Comparison of ENCODE assay signal across 8 cellular contexts in the genomic region with DNA sequence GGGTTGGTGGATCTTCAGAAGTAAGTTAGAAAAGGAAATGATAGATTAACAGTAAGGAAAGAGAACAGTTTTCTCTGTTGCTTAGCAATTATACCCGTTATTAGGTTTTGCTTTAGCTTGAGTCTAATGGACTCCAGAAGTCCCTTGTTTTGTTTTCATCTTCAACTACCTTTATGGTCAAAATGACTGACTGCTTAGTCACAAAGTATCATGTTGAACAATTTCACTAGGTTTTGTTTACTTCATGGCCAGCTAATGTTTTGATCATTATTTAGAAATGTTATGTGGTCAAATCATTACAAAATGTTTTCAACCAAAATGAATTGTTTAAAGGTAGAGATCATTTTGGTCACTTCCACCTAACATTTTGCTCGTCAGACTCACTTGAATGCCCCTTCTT. TPM values are rescaled to one million over a fixed set of nuclear protein-coding genes. Genes with fewer than 3 reads are reported as not detected.
A peak's percentile ranks its signal among the peaks of the same experiment; 100 is the strongest.
DNase-seq lines count a peak whose midpoint lies in the region; ATAC-seq, FAIRE-seq and TF ChIP-seq lines count a peak whose summit lies in the region.

No MANE protein-coding gene starts in this region.

- no peak overlapping the region for H3K27ac Mint-ChIP-seq in T-helper 1 cell treated with Interleukin-12 subunit alpha and Interleukin-12 subunit beta and Interleukin-4 antibody, amounts not matched to agents 30 μg/mL and 1 μg/mL, for 36 hours

- no peak overlapping the region for H2AFZ ChIP-seq in endothelial cell of umbilical vein (ENCODE audit: low read depth, low read length)

- dilution Hi-C loops in endothelial cell of umbilical vein (cut with MboI; ENCODE audit: extremely low pct_ligation_motif_present, low sequenced_read_pairs) = no loop called here

- no peaks in the 10 kb centered on the region for H4K20me1 ChIP-seq in endothelial cell of umbilical vein (replicated peaks; ENCODE audit: control insufficient read depth, extremely low read depth, insufficient read depth, low read length)

- peak overlapping the region; percentile 89 for H3K4me3 Mint-ChIP-seq in T-helper 1 cell treated with Interleukin-12 subunit alpha and Interleukin-12 subunit beta and Interleukin-4 antibody, amounts not matched to agents 30 μg/mL and 1 μg/mL, for 36 hours

- ATAC-seq in GM18511 (IDR thresholded peaks at IDR 0.05; ENCODE audit: unreplicated experiment) = no peak

- POLR2A ChIA-PET in endothelial cell of umbilical vein (lab: Charles Lee) = no interaction called here

- peak; percentile 83 for FAIRE-seq in endothelial cell of umbilical vein (lab: Jason Lieb, UNC)

- H3K4me1 ChIP-seq in endothelial cell of umbilical vein (ENCODE audit: control insufficient read depth, extremely low read depth, insufficient read depth, low read length) (peaks cover 16% of the 10 kb centered on the region), skeletal muscle tissue (ENCODE audit: control insufficient read depth in 3 of 3, insufficient read depth in 3 of 3, low read length in 3 of 3) (peaks cover 13 to 14% (median 13%) of the 10 kb centered on the region in 3 donors)

- BruUV-seq in endothelial cell of umbilical vein (replicated peaks; lab: Mats Ljungman, UMichigan) = TSS peak; percentile 35

- H3K4me2 ChIP-seq in endothelial cell of umbilical vein (ENCODE audit: insufficient read depth, low read length) = peak overlapping the region; percentile 91

- H3K27me3 Mint-ChIP-seq in T-helper 1 cell treated with Interleukin-12 subunit alpha and Interleukin-12 subunit beta and Interleukin-4 antibody, amounts not matched to agents 30 μg/mL and 1 μg/mL, for 36 hours (ENCODE audit: low read depth) = peaks cover 31% of the 10 kb centered on the region

- TF ChIP-seq POLR2A in endothelial cell of umbilical vein (IDR thresholded peaks at IDR 0.05; ENCODE audit: low read depth, low read length) = no peak

- intact Hi-C loops in endothelial cell of umbilical vein (cut with micrococcal nuclease) = loop anchor here (1.0 to 5.0 kb wide), 2 partner anchors 252 to 346 kb away; a partner anchor contains a TSS

- peaks cover 4% of the 10 kb centered on the region for H3K36me3 Mint-ChIP-seq in T-helper 1 cell treated with Interleukin-12 subunit alpha and Interleukin-12 subunit beta and Interleukin-4 antibody, amounts not matched to agents 30 μg/mL and 1 μg/mL, for 36 hours (ENCODE audit: low read depth)

- H3K4me3 ChIP-seq in endothelial cell of umbilical vein (replicated peaks in 1 of 3; ENCODE audit: insufficient read depth in 1 of 3, low read depth in 1 of 3, low read length in 3 of 3) (peak overlapping the region in 1 of 3 experiments; percentile 67), skeletal muscle tissue (ENCODE audit: low read length in 3 of 3) (peak overlapping the region in 2 of 3 donors; percentile 28 to 66), WERI-Rb-1 (ENCODE audit: low read depth, low read length) (no peak overlapping the region)

- H3K9me3 ChIP-seq in endothelial cell of umbilical vein (replicated peaks; ENCODE audit: control insufficient read depth, insufficient read depth, low read length) (no peaks in the 10 kb centered on the region), skeletal muscle tissue (ENCODE audit: control insufficient read depth in 3 of 3, low read length in 3 of 3) (no peaks in the 10 kb centered on the region), WERI-Rb-1 (ENCODE audit: severe bottlenecking) (no peaks in the 10 kb centered on the region)

- DNase-seq in T-helper 1 cell (no peak), OCI-M1 (lab: John Stamatoyannopoulos, UW) (peak; percentile 4), endothelial cell of umbilical vein (ENCODE audit: low read depth, low spot score) (peak; percentile 12), NCI-H510A (lab: John Stamatoyannopoulos, UW) (no peak), WERI-Rb-1 (no peak)

- no peaks in the 10 kb centered on the region for H3K9me1 ChIP-seq in endothelial cell of umbilical vein (replicated peaks; ENCODE audit: control insufficient read depth, extremely low read depth, insufficient read depth, low read length)

- CTCF ChIA-PET in endothelial cell of umbilical vein (lab: Charles Lee) = interaction anchor here (2.4 kb wide), 1 partner anchor 11 kb away, joined by 14 read pairs; no protein-coding TSS in a partner anchor

- H3K9ac ChIP-seq in endothelial cell of umbilical vein (replicated peaks; ENCODE audit: extremely low read depth, insufficient read depth, low read length) (peak overlapping the region; percentile 32), skeletal muscle tissue (ENCODE audit: low read depth in 1 of 3, low read length in 3 of 3) (peak overlapping the region in 2 of 3 donors; percentile 47 to 69)

- peaks cover 22% of the 10 kb centered on the region for H3K79me2 ChIP-seq in endothelial cell of umbilical vein (ENCODE audit: control insufficient read depth, insufficient read depth, low read length)

- no peaks in the 10 kb centered on the region for H3K9me3 Mint-ChIP-seq in T-helper 1 cell treated with Interleukin-12 subunit alpha and Interleukin-12 subunit beta and Interleukin-4 antibody, amounts not matched to agents 30 μg/mL and 1 μg/mL, for 36 hours

- peaks cover 22% of the 10 kb centered on the region for H3K4me1 Mint-ChIP-seq in T-helper 1 cell treated with Interleukin-12 subunit alpha and Interleukin-12 subunit beta and Interleukin-4 antibody, amounts not matched to agents 30 μg/mL and 1 μg/mL, for 36 hours (ENCODE audit: low read depth)

- H3K36me3 ChIP-seq in endothelial cell of umbilical vein (ENCODE audit: control insufficient read depth in 2 of 2, extremely low read depth in 1 of 2, insufficient read depth in 2 of 2, low read length in 2 of 2) (peaks cover under 1 to 4% of the 10 kb centered on the region in 2 experiments), skeletal muscle tissue (ENCODE audit: control insufficient read depth in 3 of 3, insufficient read depth in 3 of 3, low read length in 3 of 3) (peaks cover under 1 to 8% (median 5%) of the 10 kb centered on the region in 3 donors), WERI-Rb-1 (peaks cover 11% of the 10 kb centered on the region)

- no peak for TF ChIP-seq CTCF in endothelial cell of umbilical vein (IDR thresholded peaks at IDR 0.05; ENCODE audit: extremely low read depth in 1 of 2, insufficient read depth in 1 of 2, low read depth in 1 of 2, low read length in 2 of 2)
- TF ChIP-seq CTCF in WERI-Rb-1 (IDR thresholded peaks at IDR 0.05; ENCODE audit: low read depth, low read length) = no peak

- no peaks in the 10 kb centered on the region for H3K27me3 ChIP-seq in endothelial cell of umbilical vein (ENCODE audit: control insufficient read depth in 2 of 2, insufficient read depth in 2 of 2, low read length in 2 of 2)
- no peaks in the 10 kb centered on the region for H3K27me3 ChIP-seq in skeletal muscle tissue (ENCODE audit: control insufficient read depth in 3 of 3, insufficient read depth in 3 of 3, low read length in 3 of 3)
- no peaks in the 10 kb centered on the region for H3K27me3 ChIP-seq in WERI-Rb-1 (ENCODE audit: insufficient read depth, low read depth, severe bottlenecking)

- no peak overlapping the region for H3K27ac ChIP-seq in endothelial cell of umbilical vein (ENCODE audit: insufficient read depth, low read depth, low read length)
- no peak overlapping the region for H3K27ac ChIP-seq in skeletal muscle tissue (ENCODE audit: low read depth, low read length)
- H3K27ac ChIP-seq in WERI-Rb-1 = no peak overlapping the region

TF ChIP-seq in endothelial cell of umbilical vein, 7 proteins besides CTCF, POLR2A, EP300 and RAD21:
- TF ChIP-seq GATA2 (IDR thresholded peaks at IDR 0.05; ENCODE audit: insufficient read depth, insufficient read length, low read depth, low read length) = no peak
- TF ChIP-seq, protein P1, sequence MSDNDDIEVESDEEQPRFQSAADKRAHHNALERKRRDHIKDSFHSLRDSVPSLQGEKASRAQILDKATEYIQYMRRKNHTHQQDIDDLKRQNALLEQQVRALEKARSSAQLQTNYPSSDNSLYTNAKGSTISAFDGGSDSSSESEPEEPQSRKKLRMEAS (IDR thresholded peaks at IDR 0.05; ENCODE audit: insufficient read depth, insufficient read length) = no peak

RNA-seq across cellular contexts. Expression of a gene that starts 1.9 kb away (rescaled TPM):
- total RNA-seq in endothelial cell of umbilical vein (11.8 and 14.2 TPM in 2 replicates), skeletal muscle tissue (11.5 TPM)
- 1.8 and 2.2 TPM in 2 replicates for polyA plus RNA-seq in endothelial cell of umbilical vein
- 1.5 and 1.7 TPM in 2 replicates for polyA plus RNA-seq in endothelial cell of umbilical vein (2011; cell fraction: cytosol; rRNA removed)
- polyA plus RNA-seq in endothelial cell of umbilical vein (2011; cell fraction: nucleus; rRNA removed) = 10.2 and 11.7 TPM in 2 replicates
- 2.8 and 3.6 TPM in 2 replicates for polyA plus RNA-seq in endothelial cell of umbilical vein (2012)
- polyA minus RNA-seq in endothelial cell of umbilical vein = 9.4 and 10.6 TPM in 2 replicates
- polyA minus RNA-seq in endothelial cell of umbilical vein (2011; cell fraction: cytosol; rRNA and poly(A)+ RNA removed) = 5.5 TPM
- polyA minus RNA-seq in endothelial cell of umbilical vein (2011; cell fraction: nucleus; rRNA and poly(A)+ RNA removed) = 13.8 and 18.5 TPM in 2 replicates

Comparison
In these comparisons a context has a peak if more than half of its experiments do, and no peak if none do; other contexts are left out.
1. DNase-seq: peak in OCI-M1 (single experiment) and endothelial cell of umbilical vein (single experiment); none in T-helper 1 cell (0 of 5), NCI-H510A (single experiment) and WERI-Rb-1 (single experiment).